31 cellular contexts compared by ENCODE assay signal in the genomic region with DNA sequence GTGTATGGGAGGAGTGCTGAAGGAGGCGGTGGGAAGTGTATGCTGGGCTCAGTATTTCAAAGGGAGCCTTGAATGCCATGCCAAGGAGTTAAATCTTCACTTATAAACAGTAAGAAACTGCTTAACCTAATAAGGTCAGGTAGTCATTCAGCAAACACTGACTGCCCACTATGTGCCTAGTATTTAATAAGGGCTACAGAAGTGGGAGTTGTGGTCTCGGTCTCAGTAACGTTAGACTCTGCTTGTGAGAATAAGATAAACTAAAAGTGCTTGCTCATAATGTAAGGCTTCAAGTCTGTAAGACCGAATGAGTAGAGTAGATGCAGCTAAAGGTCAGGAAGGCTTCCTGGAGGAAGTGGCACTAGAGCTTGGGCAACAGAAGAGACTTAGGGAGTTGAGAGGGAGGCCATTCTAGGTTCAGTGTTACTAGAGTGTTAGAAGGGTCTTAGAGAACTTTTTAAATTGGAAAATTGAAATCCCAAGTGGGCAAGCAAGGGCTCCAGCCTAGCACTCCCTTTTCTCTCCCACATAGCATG. TPM values are rescaled to one million over a fixed set of nuclear protein-coding genes. Genes with fewer than 3 reads are reported as not detected.
A peak's percentile ranks its signal among the peaks of the same experiment; 100 is the strongest.
DNase-seq lines count a peak whose midpoint lies in the region; ATAC-seq and TF ChIP-seq lines count a peak whose summit lies in the region.
"Had no signal": no experiment of that assay in that cellular context is flagged by ENCODE, and none has a peak within 500 bp of the region (broad histone marks: within the 10 kb centered on the region; RNA-seq: fewer than 3 reads in every experiment).

No MANE protein-coding gene starts in this region.

- peaks cover 6 to 19% of the 10 kb centered on the region in 2 donors for H3K36me3 Mint-ChIP-seq in activated T-cell treated with anti-CD3 and anti-CD28 coated beads, Interleukin-2, amount 50 U/mL, for 72 hours (ENCODE audit: insufficient read depth in 2 of 2)
- peaks cover 41% of the 10 kb centered on the region for H3K36me3 Mint-ChIP-seq in activated T-cell treated with anti-CD3 and anti-CD28 coated beads, Interleukin-2, amount 50 U/mL, for 4 hours (ENCODE audit: insufficient read depth)
- H3K36me3 Mint-ChIP-seq in CD4-positive, CD25-positive, alpha-beta regulatory T cell: peaks cover 37% of the 10 kb centered on the region
- peaks cover 88% of the 10 kb centered on the region for H3K36me3 Mint-ChIP-seq in activated CD4-positive, alpha-beta memory T cell treated with anti-CD3 and anti-CD28 coated beads, Interleukin-2, amount 10 ng/mL, durations not matched to agents 7 days and 5 days (ENCODE audit: low read depth)
- H3K36me3 Mint-ChIP-seq in neural progenitor cell: peaks cover 44% of the 10 kb centered on the region

- H3K4me2 ChIP-seq in neural progenitor cell: no peak overlapping the region

- H3K9ac ChIP-seq in neural progenitor cell: no peak overlapping the region

- peaks cover 76% of the 10 kb centered on the region for H3K36me3 ChIP-seq in CD4-positive, CD25-positive, alpha-beta regulatory T cell (ENCODE audit: control insufficient read depth, insufficient read depth, low read length)
- peaks cover 6% of the 10 kb centered on the region for H3K36me3 ChIP-seq in neural progenitor cell

- no peaks in the 10 kb centered on the region for H3K9me3 Mint-ChIP-seq in activated T-cell treated with anti-CD3 and anti-CD28 coated beads, Interleukin-2, amount 50 U/mL, for 72 hours
- H3K9me3 Mint-ChIP-seq in activated T-cell treated with anti-CD3 and anti-CD28 coated beads, Interleukin-2, amount 50 U/mL, for 4 hours: no peaks in the 10 kb centered on the region
- no peaks in the 10 kb centered on the region for H3K9me3 Mint-ChIP-seq in CD4-positive, CD25-positive, alpha-beta regulatory T cell
- no peaks in the 10 kb centered on the region for H3K9me3 Mint-ChIP-seq in activated CD4-positive, alpha-beta memory T cell treated with anti-CD3 and anti-CD28 coated beads, Interleukin-2, amount 10 ng/mL, durations not matched to agents 7 days and 5 days
- H3K9me3 Mint-ChIP-seq in neural progenitor cell: no peaks in the 10 kb centered on the region
- H3K9me3 Mint-ChIP-seq: activated B cell treated with CpG ODN at 0.5 μM for 24 hours; effector memory CD8-positive, alpha-beta T cell had no signal

- TF ChIP-seq CTCF in neural progenitor cell (IDR thresholded peaks at IDR 0.05): no peak

- no peak overlapping the region for H3K27ac ChIP-seq in CD4-positive, CD25-positive, alpha-beta regulatory T cell (ENCODE audit: insufficient read depth, low read length, poor library complexity, severe bottlenecking)
- H3K27ac ChIP-seq in neural progenitor cell: no peak overlapping the region
- H3K27ac ChIP-seq: colonic mucosa, heart left ventricle, stomach, tibial artery had no signal

- H3K4me1 Mint-ChIP-seq in activated T-cell treated with anti-CD3 and anti-CD28 coated beads, Interleukin-2, amount 50 U/mL, for 72 hours (ENCODE audit: low read depth): peaks cover 16% of the 10 kb centered on the region
- peaks cover 16% of the 10 kb centered on the region for H3K4me1 Mint-ChIP-seq in activated T-cell treated with anti-CD3 and anti-CD28 coated beads, Interleukin-2, amount 50 U/mL, for 4 hours (ENCODE audit: low read depth)
- peaks cover 0 to 27% (median 21%) of the 10 kb centered on the region in 4 donors for H3K4me1 Mint-ChIP-seq in CD4-positive, CD25-positive, alpha-beta regulatory T cell
- H3K4me1 Mint-ChIP-seq in activated CD4-positive, alpha-beta memory T cell treated with anti-CD3 and anti-CD28 coated beads, Interleukin-2, amount 10 ng/mL, durations not matched to agents 7 days and 5 days: peaks cover 21% of the 10 kb centered on the region
- H3K4me1 Mint-ChIP-seq in neural progenitor cell: peaks cover 30% of the 10 kb centered on the region

- CTCF ChIA-PET in activated CD4-positive, alpha-beta memory T cell treated with anti-CD3 and anti-CD28 coated beads, Interleukin-2, amount 10 ng/mL, durations not matched to agents 7 days and 5 days (lab: Charles Lee): no interaction called here

- peaks cover 64% of the 10 kb centered on the region for H4K20me1 ChIP-seq in neural progenitor cell (ENCODE audit: low read depth)

- no peak overlapping the region for H3K4me3 ChIP-seq in CD4-positive, CD25-positive, alpha-beta regulatory T cell (ENCODE audit: low read depth, low read length)
- no peak overlapping the region for H3K4me3 ChIP-seq in neural progenitor cell
- H3K4me3 ChIP-seq: colonic mucosa, HAP-1, heart left ventricle, MG63, mucosa of descending colon, stomach, tibial artery had no signal

- POLR2A ChIA-PET in activated CD4-positive, alpha-beta memory T cell treated with anti-CD3 and anti-CD28 coated beads, Interleukin-2, amount 10 ng/mL, durations not matched to agents 7 days and 5 days (lab: Charles Lee): interaction anchor here (1.1 to 1.6 kb wide), 2 partner anchors 8 to 38 kb away, joined by 3 to 5 read pairs; partner anchors contain the start of gene HDAC1

- no peaks in the 10 kb centered on the region for H3K27me3 Mint-ChIP-seq in activated T-cell treated with anti-CD3 and anti-CD28 coated beads, Interleukin-2, amount 50 U/mL, for 72 hours (ENCODE audit: low read depth)
- H3K27me3 Mint-ChIP-seq in activated T-cell treated with anti-CD3 and anti-CD28 coated beads, Interleukin-2, amount 50 U/mL, for 4 hours (ENCODE audit: low read depth): no peaks in the 10 kb centered on the region
- H3K27me3 Mint-ChIP-seq in CD4-positive, CD25-positive, alpha-beta regulatory T cell: peaks cover 3% of the 10 kb centered on the region
- peaks cover 4% of the 10 kb centered on the region for H3K27me3 Mint-ChIP-seq in activated CD4-positive, alpha-beta memory T cell treated with anti-CD3 and anti-CD28 coated beads, Interleukin-2, amount 10 ng/mL, durations not matched to agents 7 days and 5 days
- peaks cover 27% of the 10 kb centered on the region for H3K27me3 Mint-ChIP-seq in neural progenitor cell (ENCODE audit: insufficient read depth, low read depth)
- H3K27me3 Mint-ChIP-seq: activated B cell treated with CpG ODN at 0.5 μM for 24 hours; effector memory CD8-positive, alpha-beta T cell had no signal

- peaks cover 9% of the 10 kb centered on the region for H3K4me1 ChIP-seq in CD4-positive, CD25-positive, alpha-beta regulatory T cell (ENCODE audit: control insufficient read depth, insufficient read depth, low read length, poor library complexity, severe bottlenecking)
- H3K4me1 ChIP-seq in neural progenitor cell: peaks cover 13% of the 10 kb centered on the region
- H3K4me1 ChIP-seq: BE2C had no signal

- no peaks in the 10 kb centered on the region for H3K9me3 ChIP-seq in CD4-positive, CD25-positive, alpha-beta regulatory T cell (ENCODE audit: control insufficient read depth in 2 of 2, low read length in 2 of 2)
- H3K9me3 ChIP-seq in neural progenitor cell (ENCODE audit: low read depth): no peaks in the 10 kb centered on the region
- H3K9me3 ChIP-seq: BE2C, colonic mucosa, HAP-1, heart left ventricle, MG63, mucosa of descending colon, stomach, tibial artery had no signal

- no peak overlapping the region for H2AFZ ChIP-seq in neural progenitor cell (replicated peaks)

- DNase-seq in activated T-cell treated with anti-CD3 and anti-CD28 coated beads, Interleukin-2, amount 50 U/mL, for 72 hours: no peak
- no peak for DNase-seq in activated T-cell treated with anti-CD3 and anti-CD28 coated beads, Interleukin-2, amount 50 U/mL, for 4 hours
- no peak for DNase-seq in CD4-positive, CD25-positive, alpha-beta regulatory T cell
- DNase-seq in activated CD4-positive, alpha-beta memory T cell treated with anti-CD3 and anti-CD28 coated beads, Interleukin-2, amount 10 ng/mL, durations not matched to agents 7 days and 5 days: no peak
- DNase-seq in neural progenitor cell (ENCODE audit: low spot score): no peak
- no peak for DNase-seq in retina
- DNase-seq in cerebellar cortex (ENCODE audit: low spot score): no peak
- no peak for DNase-seq in SKM-1 (lab: John Stamatoyannopoulos, UW; ENCODE audit: unreplicated experiment)
- DNase-seq: activated B cell treated with CpG ODN at 0.5 μM for 24 hours; activated CD4-positive, alpha-beta T cell treated with anti-CD3 and anti-CD28 coated beads, Interleukin-2, amount 50 U/mL, for 4 hours; activated gamma-delta T cell; anterior cingulate cortex; BE2C; Calu3; colonic mucosa; DND-41; effector memory CD8-positive, alpha-beta T cell; heart left ventricle; KG1; MG63; NCI-H2029 treated with DMSO at 0.1 percent for 48 hours; NCI-H2227 treated with DMSO at 0.1 percent for 48 hours; NCI-H526 treated with DMSO at 0.1 percent for 48 hours; SHP77; stimulated activated CD4-positive, alpha-beta T cell treated with anti-CD3 and anti-CD28 coated beads, Interleukin-15, amount 100 ng/mL, for 24 hours; stomach; SW 1271; tibial artery had no signal

- no peak overlapping the region for H3K4me3 Mint-ChIP-seq in activated T-cell treated with anti-CD3 and anti-CD28 coated beads, Interleukin-2, amount 50 U/mL, for 72 hours
- no peak overlapping the region for H3K4me3 Mint-ChIP-seq in activated T-cell treated with anti-CD3 and anti-CD28 coated beads, Interleukin-2, amount 50 U/mL, for 4 hours
- peak overlapping the region in 1 of 4 donors; percentile 38 for H3K4me3 Mint-ChIP-seq in CD4-positive, CD25-positive, alpha-beta regulatory T cell
- H3K4me3 Mint-ChIP-seq in activated CD4-positive, alpha-beta memory T cell treated with anti-CD3 and anti-CD28 coated beads, Interleukin-2, amount 10 ng/mL, durations not matched to agents 7 days and 5 days: no peak overlapping the region
- H3K4me3 Mint-ChIP-seq in neural progenitor cell: peak overlapping the region; percentile 49
- H3K4me3 Mint-ChIP-seq: activated B cell treated with CpG ODN at 0.5 μM for 24 hours; effector memory CD8-positive, alpha-beta T cell had no signal

- no peak for ATAC-seq in activated T-cell treated with anti-CD3 and anti-CD28 coated beads, Interleukin-2, amount 50 U/mL, for 72 hours (replicated peaks in 1 of 2)
- ATAC-seq in activated T-cell treated with anti-CD3 and anti-CD28 coated beads, Interleukin-2, amount 50 U/mL, for 4 hours: no peak
- no peak for ATAC-seq in CD4-positive, CD25-positive, alpha-beta regulatory T cell (ENCODE audit: low read depth in 2 of 2)
- ATAC-seq: effector memory CD8-positive, alpha-beta T cell; heart left ventricle; mucosa of descending colon had no signal

- H3F3A ChIP-seq in neural progenitor cell (ENCODE audit: low read depth): peaks cover 57% of the 10 kb centered on the region

- peaks cover 25% of the 10 kb centered on the region for H3K79me2 ChIP-seq in neural progenitor cell (ENCODE audit: low read depth)

- no peaks in the 10 kb centered on the region for H3K27me3 ChIP-seq in CD4-positive, CD25-positive, alpha-beta regulatory T cell (ENCODE audit: control insufficient read depth, insufficient read depth, low read length)
- no peaks in the 10 kb centered on the region for H3K27me3 ChIP-seq in neural progenitor cell
- H3K27me3 ChIP-seq: BE2C, colonic mucosa, MG63 had no signal

- H3K27ac Mint-ChIP-seq in activated T-cell treated with anti-CD3 and anti-CD28 coated beads, Interleukin-2, amount 50 U/mL, for 72 hours: peak overlapping the region; percentile 8
- peak overlapping the region; percentile 75 to 94 (median 91) for H3K27ac Mint-ChIP-seq in CD4-positive, CD25-positive, alpha-beta regulatory T cell
- H3K27ac Mint-ChIP-seq in activated CD4-positive, alpha-beta memory T cell treated with anti-CD3 and anti-CD28 coated beads, Interleukin-2, amount 10 ng/mL, durations not matched to agents 7 days and 5 days: peak overlapping the region; percentile 29
- no peak overlapping the region for H3K27ac Mint-ChIP-seq in neural progenitor cell
- H3K27ac Mint-ChIP-seq: activated B cell treated with CpG ODN at 0.5 μM for 24 hours had no signal

RNA-seq across cellular contexts. Expression of gene MARCKSL1, which starts 6.0 kb away (rescaled TPM):
- total RNA-seq in activated T-cell treated with anti-CD3 and anti-CD28 coated beads, Interleukin-2, amount 50 U/mL, for 72 hours: 10 to 100 TPM; 12.3 to 14.9 TPM
- total RNA-seq in activated T-cell treated with anti-CD3 and anti-CD28 coated beads, Interleukin-2, amount 50 U/mL, for 4 hours: 10 to 100 TPM; 25.3 to 33.5 (median 27.8) TPM
- total RNA-seq in CD4-positive, CD25-positive, alpha-beta regulatory T cell: 27.5 TPM
- polyA plus RNA-seq in CD4-positive, CD25-positive, alpha-beta regulatory T cell: 10 to 100 TPM; 34.4 to 59.4 (median 48.7) TPM
- total RNA-seq in activated CD4-positive, alpha-beta memory T cell treated with anti-CD3 and anti-CD28 coated beads, Interleukin-2, amount 10 ng/mL, durations not matched to agents 7 days and 5 days: 10 to 100 TPM; 26.4 to 27.9 TPM
- 258 and 542 TPM in 2 replicates for total RNA-seq in neural progenitor cell (ENCODE audit: low replicate concordance)

RNA-seq across cellular contexts. Expression of gene FAM229A, which starts 32.3 kb away (rescaled TPM):
- total RNA-seq in activated T-cell treated with anti-CD3 and anti-CD28 coated beads, Interleukin-2, amount 50 U/mL, for 72 hours: 10 to 100 TPM in 1 of 2 donors, 1 to 10 TPM in 1; 9.2 to 14.0 TPM
- 1 to 10 TPM; 2.7 to 3.5 (median 3.2) TPM for total RNA-seq in activated T-cell treated with anti-CD3 and anti-CD28 coated beads, Interleukin-2, amount 50 U/mL, for 4 hours
- total RNA-seq in CD4-positive, CD25-positive, alpha-beta regulatory T cell: 43.2 TPM
- under 1 TPM in 2 of 4 donors, not detected in 2; 0.14 to 0.31 TPM for polyA plus RNA-seq in CD4-positive, CD25-positive, alpha-beta regulatory T cell
- total RNA-seq in activated CD4-positive, alpha-beta memory T cell treated with anti-CD3 and anti-CD28 coated beads, Interleukin-2, amount 10 ng/mL, durations not matched to agents 7 days and 5 days: 10 to 100 TPM; 10.6 to 11.8 TPM
- total RNA-seq in neural progenitor cell (ENCODE audit: low replicate concordance): 3.8 and 7.6 TPM in 2 replicates

RNA-seq across cellular contexts. Expression of gene TSSK3, which starts 32.3 kb away (rescaled TPM):
- total RNA-seq in activated T-cell treated with anti-CD3 and anti-CD28 coated beads, Interleukin-2, amount 50 U/mL, for 72 hours: 1 to 10 TPM; 1.2 to 1.9 TPM
- under 1 TPM; 0.71 to 0.98 (median 0.92) TPM for total RNA-seq in activated T-cell treated with anti-CD3 and anti-CD28 coated beads, Interleukin-2, amount 50 U/mL, for 4 hours
- 0.76 TPM for total RNA-seq in CD4-positive, CD25-positive, alpha-beta regulatory T cell
- 1 to 10 TPM in 2 of 4 donors, not detected in 2; 1.1 to 1.9 TPM for polyA plus RNA-seq in CD4-positive, CD25-positive, alpha-beta regulatory T cell
- 1 to 10 TPM in 1 of 2 experiments, under 1 TPM in 1; 0.70 to 1.0 TPM for total RNA-seq in activated CD4-positive, alpha-beta memory T cell treated with anti-CD3 and anti-CD28 coated beads, Interleukin-2, amount 10 ng/mL, durations not matched to agents 7 days and 5 days
- total RNA-seq in neural progenitor cell (ENCODE audit: low replicate concordance): not detected in 2 replicates
- total RNA-seq: kidney epithelial cell had no signal

RNA-seq across cellular contexts. Expression of gene HDAC1, which starts 38.1 kb away (rescaled TPM):
- total RNA-seq in activated T-cell treated with anti-CD3 and anti-CD28 coated beads, Interleukin-2, amount 50 U/mL, for 72 hours: 100 to 1,000 TPM; 149 to 157 TPM
- 100 to 1,000 TPM; 168 to 177 (median 173) TPM for total RNA-seq in activated T-cell treated with anti-CD3 and anti-CD28 coated beads, Interleukin-2, amount 50 U/mL, for 4 hours
- 98.2 TPM for total RNA-seq in CD4-positive, CD25-positive, alpha-beta regulatory T cell
- polyA plus RNA-seq in CD4-positive, CD25-positive, alpha-beta regulatory T cell: 100 to 1,000 TPM; 132 to 150 (median 147) TPM
- total RNA-seq in activated CD4-positive, alpha-beta memory T cell treated with anti-CD3 and anti-CD28 coated beads, Interleukin-2, amount 10 ng/mL, durations not matched to agents 7 days and 5 days: 100 to 1,000 TPM; 180 to 185 TPM
- total RNA-seq in neural progenitor cell (ENCODE audit: low replicate concordance): 129 and 145 TPM in 2 replicates
